3 cellular contexts compared by ENCODE assay signal in the genomic region with DNA sequence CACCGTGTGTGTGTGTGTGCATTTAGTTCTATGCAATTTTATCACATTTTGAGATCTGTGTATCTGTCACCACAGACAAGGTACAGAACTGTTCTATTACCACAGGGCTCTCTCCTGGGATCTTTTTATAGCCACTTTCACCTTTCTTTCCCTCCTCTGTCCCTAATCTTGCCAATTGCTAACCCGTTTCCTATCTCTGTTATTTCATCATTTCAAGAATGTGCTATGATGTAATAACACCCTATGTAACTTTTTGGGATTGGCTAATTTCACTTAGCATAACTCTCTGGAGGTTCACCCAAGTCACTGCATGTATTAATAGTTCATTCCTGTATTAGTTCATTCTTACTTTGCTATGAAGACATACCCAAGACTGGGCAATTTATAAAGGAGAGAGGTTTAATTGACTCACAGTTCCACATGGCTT.
TF ChIP-seq lines count a peak whose summit lies in the region.

No MANE protein-coding gene starts in this region.

TF ChIP-seq in HEK293, 187 proteins besides CTCF, POLR2A, EP300 and RAD21:
- TF ChIP-seq SETDB1 (IDR thresholded peaks at IDR 0.05; ENCODE audit: insufficient read length, low read length) (peak; percentile 87), ZBTB1 (tag by site-specific recombination; IDR thresholded peaks at IDR 0.05) (no peak)

TF ChIP-seq in IMR-90, 13 proteins besides CTCF, POLR2A, EP300 and RAD21:
- peak; percentile 27; the same call in 1 of the 2 replicates for TF ChIP-seq CEBPB (IDR thresholded peaks at IDR 0.05; ENCODE audit: low read depth, low read length)
- no peak for TF ChIP-seq CHD1 (IDR thresholded peaks at IDR 0.05; ENCODE audit: low read depth, low read length)

TF ChIP-seq in SK-N-SH treated with all-trans-retinoic acid at 6 μM for 48 hours, 23 proteins besides CTCF, POLR2A, EP300 and RAD21:
- TF ChIP-seq ISL1 (CRISPR knock-in tag; IDR thresholded peaks at IDR 0.05), result 0 out of 2 replicates have a peak, but pooled peaks have one; percentile 25
- TF ChIP-seq, protein P1, sequence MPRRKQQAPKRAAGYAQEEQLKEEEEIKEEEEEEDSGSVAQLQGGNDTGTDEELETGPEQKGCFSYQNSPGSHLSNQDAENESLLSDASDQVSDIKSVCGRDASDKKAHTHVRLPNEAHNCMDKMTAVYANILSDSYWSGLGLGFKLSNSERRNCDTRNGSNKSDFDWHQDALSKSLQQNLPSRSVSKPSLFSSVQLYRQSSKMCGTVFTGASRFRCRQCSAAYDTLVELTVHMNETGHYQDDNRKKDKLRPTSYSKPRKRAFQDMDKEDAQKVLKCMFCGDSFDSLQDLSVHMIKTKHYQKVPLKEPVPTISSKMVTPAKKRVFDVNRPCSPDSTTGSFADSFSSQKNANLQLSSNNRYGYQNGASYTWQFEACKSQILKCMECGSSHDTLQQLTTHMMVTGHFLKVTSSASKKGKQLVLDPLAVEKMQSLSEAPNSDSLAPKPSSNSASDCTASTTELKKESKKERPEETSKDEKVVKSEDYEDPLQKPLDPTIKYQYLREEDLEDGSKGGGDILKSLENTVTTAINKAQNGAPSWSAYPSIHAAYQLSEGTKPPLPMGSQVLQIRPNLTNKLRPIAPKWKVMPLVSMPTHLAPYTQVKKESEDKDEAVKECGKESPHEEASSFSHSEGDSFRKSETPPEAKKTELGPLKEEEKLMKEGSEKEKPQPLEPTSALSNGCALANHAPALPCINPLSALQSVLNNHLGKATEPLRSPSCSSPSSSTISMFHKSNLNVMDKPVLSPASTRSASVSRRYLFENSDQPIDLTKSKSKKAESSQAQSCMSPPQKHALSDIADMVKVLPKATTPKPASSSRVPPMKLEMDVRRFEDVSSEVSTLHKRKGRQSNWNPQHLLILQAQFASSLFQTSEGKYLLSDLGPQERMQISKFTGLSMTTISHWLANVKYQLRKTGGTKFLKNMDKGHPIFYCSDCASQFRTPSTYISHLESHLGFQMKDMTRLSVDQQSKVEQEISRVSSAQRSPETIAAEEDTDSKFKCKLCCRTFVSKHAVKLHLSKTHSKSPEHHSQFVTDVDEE (CRISPR knock-in tag; IDR thresholded peaks at IDR 0.05), result no peak
- TF ChIP-seq, protein P2, sequence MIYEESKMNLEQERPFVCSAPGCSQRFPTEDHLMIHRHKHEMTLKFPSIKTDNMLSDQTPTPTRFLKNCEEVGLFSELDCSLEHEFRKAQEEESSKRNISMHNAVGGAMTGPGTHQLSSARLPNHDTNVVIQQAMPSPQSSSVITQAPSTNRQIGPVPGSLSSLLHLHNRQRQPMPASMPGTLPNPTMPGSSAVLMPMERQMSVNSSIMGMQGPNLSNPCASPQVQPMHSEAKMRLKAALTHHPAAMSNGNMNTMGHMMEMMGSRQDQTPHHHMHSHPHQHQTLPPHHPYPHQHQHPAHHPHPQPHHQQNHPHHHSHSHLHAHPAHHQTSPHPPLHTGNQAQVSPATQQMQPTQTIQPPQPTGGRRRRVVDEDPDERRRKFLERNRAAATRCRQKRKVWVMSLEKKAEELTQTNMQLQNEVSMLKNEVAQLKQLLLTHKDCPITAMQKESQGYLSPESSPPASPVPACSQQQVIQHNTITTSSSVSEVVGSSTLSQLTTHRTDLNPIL (CRISPR knock-in tag; IDR thresholded peaks at IDR 0.05; ENCODE audit: low read depth), result no peak
